Comparison of ENCODE assay signal across 20 cellular contexts in genomic region chr7:114956702-114957101, GRCh38.
DNase-seq lines count a peak whose midpoint lies in the region; ATAC-seq lines count a peak whose summit lies in the region.
"Had no signal": no experiment of that assay in that cellular context is flagged by ENCODE, and none has a peak within 500 bp of the region (broad histone marks: within the 10 kb centered on the region; RNA-seq: fewer than 3 reads in every experiment).

No MANE protein-coding gene starts in this region.

- ATAC-seq in stimulated activated naive CD8-positive, alpha-beta T cell treated with anti-CD3 and anti-CD28 coated beads, Interleukin-15, amount 100 ng/mL, for 72 hours = peak; percentile 81
- ATAC-seq in stimulated activated naive CD8-positive, alpha-beta T cell treated with anti-CD3 and anti-CD28 coated beads, Interleukin-15, Interleukin-2, amounts not matched to agents 100 U/mL and 50 U/mL, for 24 hours = no peak
- peak; percentile 52 for ATAC-seq in GM21825 (IDR thresholded peaks at IDR 0.05; ENCODE audit: unreplicated experiment)
- ATAC-seq in HG03159 (IDR thresholded peaks at IDR 0.05; ENCODE audit: unreplicated experiment) = peak; percentile 63
- ATAC-seq in stimulated activated effector memory CD8-positive, alpha-beta T cell treated with anti-CD3 and anti-CD28 coated beads, Interleukin-12 subunit alpha, Interleukin-12 subunit beta, amount 100 ng/mL, for 72 hours = peak; percentile 66

- H3K27ac Mint-ChIP-seq in stimulated activated naive CD8-positive, alpha-beta T cell treated with anti-CD3 and anti-CD28 coated beads, Interleukin-15, amount 100 ng/mL, for 72 hours = no peak overlapping the region
- H3K27ac Mint-ChIP-seq in stimulated activated effector memory CD8-positive, alpha-beta T cell treated with anti-CD3 and anti-CD28 coated beads, Interleukin-12 subunit alpha, Interleukin-12 subunit beta, amount 100 ng/mL, for 72 hours = no peak overlapping the region
- H3K27ac Mint-ChIP-seq: activated T-helper 1 cell treated with anti-CD3 and anti-CD28 coated beads, Interleukin-12 subunit alpha, Interleukin-12 subunit beta, Interleukin-2, Interleukin-4 antibody, amounts not matched to agents 30 ng/mL and 10 ng/mL and 1 ng/mL, durations not matched to agents 14 hours and 24 hours and 36 hours had no signal

- H3K4me1 Mint-ChIP-seq in stimulated activated naive CD8-positive, alpha-beta T cell treated with anti-CD3 and anti-CD28 coated beads, Interleukin-15, amount 100 ng/mL, for 72 hours = peaks cover 52% of the 10 kb centered on the region
- H3K4me1 Mint-ChIP-seq in stimulated activated effector memory CD8-positive, alpha-beta T cell treated with anti-CD3 and anti-CD28 coated beads, Interleukin-12 subunit alpha, Interleukin-12 subunit beta, amount 100 ng/mL, for 72 hours = peaks cover 50% of the 10 kb centered on the region

- peaks cover 74% of the 10 kb centered on the region for H3K36me3 Mint-ChIP-seq in stimulated activated effector memory CD8-positive, alpha-beta T cell treated with anti-CD3 and anti-CD28 coated beads, Interleukin-12 subunit alpha, Interleukin-12 subunit beta, amount 100 ng/mL, for 72 hours

- H3K4me3 Mint-ChIP-seq in stimulated activated naive CD8-positive, alpha-beta T cell treated with anti-CD3 and anti-CD28 coated beads, Interleukin-15, amount 100 ng/mL, for 72 hours = no peak overlapping the region
- H3K4me3 Mint-ChIP-seq in stimulated activated effector memory CD8-positive, alpha-beta T cell treated with anti-CD3 and anti-CD28 coated beads, Interleukin-12 subunit alpha, Interleukin-12 subunit beta, amount 100 ng/mL, for 72 hours = no peak overlapping the region
- H3K4me3 Mint-ChIP-seq: activated T-helper 1 cell treated with anti-CD3 and anti-CD28 coated beads, Interleukin-12 subunit alpha, Interleukin-12 subunit beta, Interleukin-2, Interleukin-4 antibody, amounts not matched to agents 30 ng/mL and 10 ng/mL and 1 ng/mL, durations not matched to agents 14 hours and 24 hours and 36 hours had no signal

- H3K9me3 Mint-ChIP-seq in stimulated activated naive CD8-positive, alpha-beta T cell treated with anti-CD3 and anti-CD28 coated beads, Interleukin-15, amount 100 ng/mL, for 72 hours = no peaks in the 10 kb centered on the region
- no peaks in the 10 kb centered on the region for H3K9me3 Mint-ChIP-seq in stimulated activated effector memory CD8-positive, alpha-beta T cell treated with anti-CD3 and anti-CD28 coated beads, Interleukin-12 subunit alpha, Interleukin-12 subunit beta, amount 100 ng/mL, for 72 hours
- H3K9me3 Mint-ChIP-seq: activated T-helper 1 cell treated with anti-CD3 and anti-CD28 coated beads, Interleukin-12 subunit alpha, Interleukin-12 subunit beta, Interleukin-2, Interleukin-4 antibody, amounts not matched to agents 30 ng/mL and 10 ng/mL and 1 ng/mL, durations not matched to agents 14 hours and 24 hours and 36 hours had no signal

- no peaks in the 10 kb centered on the region for H3K27me3 Mint-ChIP-seq in stimulated activated naive CD8-positive, alpha-beta T cell treated with anti-CD3 and anti-CD28 coated beads, Interleukin-15, amount 100 ng/mL, for 72 hours

- no peak for DNase-seq in stimulated activated naive CD8-positive, alpha-beta T cell treated with anti-CD3 and anti-CD28 coated beads, Interleukin-15, amount 100 ng/mL, for 72 hours
- DNase-seq in stimulated activated naive CD8-positive, alpha-beta T cell treated with anti-CD3 and anti-CD28 coated beads, Interleukin-15, Interleukin-2, amounts not matched to agents 100 U/mL and 50 U/mL, for 24 hours = no peak
- no peak for DNase-seq in stimulated activated effector memory CD8-positive, alpha-beta T cell treated with anti-CD3 and anti-CD28 coated beads, Interleukin-12 subunit alpha, Interleukin-12 subunit beta, amount 100 ng/mL, for 72 hours (ENCODE audit: low spot score in 2 of 2)
- DNase-seq in NCI-H187 treated with DMSO at 0.1 percent for 48 hours (lab: John Stamatoyannopoulos, UW) = no peak
- DNase-seq in Ammon's horn (ENCODE audit: low spot score) = no peak
- DNase-seq in NCI-H774 (lab: John Stamatoyannopoulos, UW) = no peak
- DNase-seq: activated CD4-positive, alpha-beta T cell treated with anti-CD3 and anti-CD28 coated beads, Interleukin-2, amount 50 U/mL, for 4 hours; aorta; colonic mucosa; erythroblast; HCEC 1CT; head of caudate nucleus; kidney glomerular epithelial cell; NCI-H2107; NCI-H82; spleen; T1000 had no signal
